In genomic region chr16:75116911-75117245, GRCh38 we compare ENCODE assay signal across 15 cellular contexts. TPM values are rescaled to one million over a fixed set of nuclear protein-coding genes. Genes with fewer than 3 reads are reported as not detected.
A peak's percentile ranks its signal among the peaks of the same experiment; 100 is the strongest.
DNase-seq lines count a peak whose midpoint lies in the region; ATAC-seq and TF ChIP-seq lines count a peak whose summit lies in the region.
"Had no signal": no experiment of that assay in that cellular context is flagged by ENCODE, and none has a peak within 500 bp of the region (broad histone marks: within the 10 kb centered on the region; RNA-seq: fewer than 3 reads in every experiment).

No MANE protein-coding gene starts in this region.

- no peak overlapping the region for H3K27ac ChIP-seq in PC-3 (ENCODE audit: low read length)
- H3K27ac ChIP-seq in esophagus muscularis mucosa (replicated peaks in 1 of 4): peak overlapping the region in 2 of 4 donors; percentile 46 to 73
- H3K27ac ChIP-seq in parathyroid adenoma: no peak overlapping the region
- no peak overlapping the region for H3K27ac ChIP-seq in OCI-LY7 (ENCODE audit: low read depth, low read length, poor library complexity, severe bottlenecking)

- H2AFZ ChIP-seq in PC-3 (ENCODE audit: low read length) (peak overlapping the region; percentile 74), parathyroid adenoma (peak overlapping the region; percentile 92), OCI-LY7 (ENCODE audit: low read length) (no peak overlapping the region)

- H3F3A ChIP-seq in PC-3 (ENCODE audit: low read length, unreplicated experiment): no peaks in the 10 kb centered on the region

- H3K9ac ChIP-seq in PC-3 (ENCODE audit: low read length) (no peak overlapping the region), parathyroid adenoma (no peak overlapping the region)

- peak overlapping the region; percentile 42 for H3K27ac Mint-ChIP-seq in Calu3 (ENCODE audit: unreplicated experiment)
- H3K27ac Mint-ChIP-seq: activated naive CD8-positive, alpha-beta T cell; naive B cell; stimulated activated memory B cell treated with anti-CD40 and anti-IgM and Interleukin-4, amounts not matched to agents 10 μg/mL and 1 μg/mL and 100 μg/mL, for 72 hours had no signal

- no peaks in the 10 kb centered on the region for H3K9me3 Mint-ChIP-seq in Calu3 (ENCODE audit: low read depth, unreplicated experiment)

- TF ChIP-seq EP300 in esophagus muscularis mucosa (IDR thresholded peaks at IDR 0.05): no peak

- H3K4me2 ChIP-seq in PC-3 (ENCODE audit: low read length) (peak overlapping the region; percentile 83), parathyroid adenoma (ENCODE audit: low read length) (peak overlapping the region; percentile 80), OCI-LY7 (ENCODE audit: low read length) (no peak overlapping the region)

- H3K4me3 ChIP-seq in PC-3 (ENCODE audit: low read length) (peak overlapping the region; percentile 61; the same call in 1 of the 2 replicates), esophagus muscularis mucosa (peak overlapping the region; percentile 57 to 69 (median 60)), parathyroid adenoma (ENCODE audit: low read depth, low read length) (no peak overlapping the region), OCI-LY7 (ENCODE audit: low read depth, low read length, poor library complexity, severe bottlenecking) (no peak overlapping the region)

- H3K4me1 Mint-ChIP-seq in Calu3 (ENCODE audit: low read depth, unreplicated experiment): peaks cover 12% of the 10 kb centered on the region

- H3K4me1 ChIP-seq in PC-3 (ENCODE audit: insufficient read depth, low read length) (peaks cover 4% of the 10 kb centered on the region), esophagus muscularis mucosa (peaks cover 25 to 40% (median 35%) of the 10 kb centered on the region in 4 donors), parathyroid adenoma (peaks cover 6% of the 10 kb centered on the region), OCI-LY7 (ENCODE audit: insufficient read depth, low read length, poor library complexity, severe bottlenecking) (peaks cover under 1% of the 10 kb centered on the region)

- TF ChIP-seq POLR2A in esophagus muscularis mucosa (IDR thresholded peaks at IDR 0.05; ENCODE audit: low read depth): no peak

- H3K36me3 ChIP-seq in PC-3 (ENCODE audit: low read depth, low read length) (no peaks in the 10 kb centered on the region), esophagus muscularis mucosa (peaks cover 0 to 13% (median 6%) of the 10 kb centered on the region in 4 donors), parathyroid adenoma (ENCODE audit: control insufficient read depth, insufficient read depth, low read length) (no peaks in the 10 kb centered on the region), OCI-LY7 (ENCODE audit: insufficient read depth, low read length) (no peaks in the 10 kb centered on the region)

- H3K36me3 Mint-ChIP-seq in Calu3 (ENCODE audit: insufficient read depth, unreplicated experiment): peaks cover 7% of the 10 kb centered on the region
- H3K36me3 Mint-ChIP-seq: stimulated activated memory B cell treated with anti-CD40 and anti-IgM and Interleukin-4, amounts not matched to agents 10 μg/mL and 1 μg/mL and 100 μg/mL, for 72 hours had no signal

- peaks cover 15% of the 10 kb centered on the region for H3K27me3 Mint-ChIP-seq in Calu3 (ENCODE audit: unreplicated experiment)

- POLR2A ChIA-PET in PC-3 (lab: Charles Lee; ENCODE audit: unreplicated experiment): interaction anchor here (0.5 kb wide), 1 partner anchor 13 kb away, joined by 12 read pairs; no protein-coding TSS in a partner anchor
- POLR2A ChIA-PET in OCI-LY7 (lab: Charles Lee): interaction anchor here (0.6 to 1.2 kb wide), 3 partner anchors 119 to 493 kb away, joined by 3 to 4 read pairs (median 3); partner anchors contain the start of gene ZNRF1

- H3K4me3 Mint-ChIP-seq in Calu3 (ENCODE audit: low read depth, unreplicated experiment): peak overlapping the region; percentile 75
- H3K4me3 Mint-ChIP-seq: activated naive CD8-positive, alpha-beta T cell; naive B cell; stimulated activated memory B cell treated with anti-CD40 and anti-IgM and Interleukin-4, amounts not matched to agents 10 μg/mL and 1 μg/mL and 100 μg/mL, for 72 hours had no signal

- H3K79me2 ChIP-seq in PC-3 (ENCODE audit: low read length) (no peaks in the 10 kb centered on the region), parathyroid adenoma (peaks cover 2% of the 10 kb centered on the region), OCI-LY7 (ENCODE audit: insufficient read depth, low read depth, low read length) (no peaks in the 10 kb centered on the region)

- H3K27me3 ChIP-seq in PC-3 (ENCODE audit: low read length) (no peaks in the 10 kb centered on the region), esophagus muscularis mucosa (no peaks in the 10 kb centered on the region), parathyroid adenoma (ENCODE audit: control insufficient read depth, insufficient read depth, low read length) (no peaks in the 10 kb centered on the region)

- WGBS in esophagus muscularis mucosa: 37% methylated on average over 3 of the region's 3 CpGs

- no peak for TF ChIP-seq CTCF in Calu3 (IDR thresholded peaks at IDR 0.05; ENCODE audit: unreplicated experiment)
- TF ChIP-seq CTCF in PC-3 (conservative IDR thresholded peaks at IDR 0.05; ENCODE audit: low read depth, low read length): no peak
- TF ChIP-seq CTCF in esophagus muscularis mucosa (IDR thresholded peaks at IDR 0.05): no peak
- no peak for TF ChIP-seq CTCF in parathyroid adenoma (IDR thresholded peaks at IDR 0.05)
- no peak for TF ChIP-seq CTCF in OCI-LY7 (conservative IDR thresholded peaks at IDR 0.05; ENCODE audit: low read length)

- no peak for DNase-seq in Calu3
- no peak for DNase-seq in PC-3
- DNase-seq in esophagus muscularis mucosa (ENCODE audit: extremely low spot score): no peak
- DNase-seq in NCI-H1048 (lab: John Stamatoyannopoulos, UW): no peak
- DNase-seq in OCI-LY7 (ENCODE audit: low spot score): no peak
- DNase-seq in NCI-H1930 (lab: John Stamatoyannopoulos, UW): no peak
- DNase-seq: AML-193; central memory CD4-positive, alpha-beta T cell; KBM-7; naive B cell; NCI-H510A treated with DMSO at 0.1 percent for 48 hours had no signal

- intact Hi-C loops in Calu3 (cut with micrococcal nuclease; ENCODE audit: unreplicated experiment): loop anchor here (10.0 kb wide), 1 partner anchor 242 kb away; no protein-coding TSS in a partner anchor
- intact Hi-C loops in PC-3 (cut with micrococcal nuclease): loop anchor here (2.0 kb wide), 1 partner anchor 32 kb away; the partner anchor contains the start of gene ZFP1
- intact Hi-C loops in esophagus muscularis mucosa (cut with DNase I): no loop called here
- intact Hi-C loops in OCI-LY7 (cut with micrococcal nuclease; ENCODE audit: unreplicated experiment): no loop called here

- no peaks in the 10 kb centered on the region for H4K20me1 ChIP-seq in PC-3 (ENCODE audit: low read length)
- H4K20me1 ChIP-seq in OCI-LY7 (ENCODE audit: insufficient read depth, low read length): no peaks in the 10 kb centered on the region

- H3K9me3 ChIP-seq in PC-3 (ENCODE audit: low read length): 0 out of 2 replicates have a peak, but pooled peaks cover 3% of the 10 kb centered on the region
- peaks cover 0 to 6% (median 2%) of the 10 kb centered on the region in 4 donors for H3K9me3 ChIP-seq in esophagus muscularis mucosa
- H3K9me3 ChIP-seq in parathyroid adenoma (ENCODE audit: control insufficient read depth, low read length): no peaks in the 10 kb centered on the region
- H3K9me3 ChIP-seq in OCI-LY7 (ENCODE audit: low read length): peaks cover 6% of the 10 kb centered on the region; the same call in 1 of the 2 replicates

- ATAC-seq in PC-3 (peak; percentile 9), HG02571 (IDR thresholded peaks at IDR 0.05; ENCODE audit: unreplicated experiment) (no peak)
- ATAC-seq: stimulated activated memory B cell treated with anti-CD40 and anti-IgM and Interleukin-4, amounts not matched to agents 10 μg/mL and 1 μg/mL and 100 μg/mL, for 72 hours had no signal

- H3K9me2 ChIP-seq in PC-3 (replicated peaks; ENCODE audit: low read length): no peaks in the 10 kb centered on the region
- no peaks in the 10 kb centered on the region for H3K9me2 ChIP-seq in OCI-LY7 (ENCODE audit: insufficient read depth, low read length)

- CTCF ChIA-PET in Calu3 (lab: Charles Lee) (interaction anchor here (1.0 to 1.1 kb wide), 2 partner anchors 87 to 119 kb away, joined by 3 to 9 read pairs; partner anchors contain the start of gene ZNRF1), PC-3 (lab: Charles Lee) (no interaction called here), OCI-LY7 (lab: Charles Lee; ENCODE audit: unreplicated experiment) (no interaction called here)

- no TSS peak for BruUV-seq in Calu3 (replicated peaks; lab: Mats Ljungman, UMichigan)
- no TSS peak for BruUV-seq in PC-3 (replicated peaks; lab: Mats Ljungman, UMichigan)
- BruUV-seq in OCI-LY7 (replicated peaks; lab: Mats Ljungman, UMichigan): no TSS peak

RNA-seq across cellular contexts. Expression of gene LDHD, which starts 0.3 kb away (rescaled TPM):
- total RNA-seq in Calu3 (2022) (4.1 and 6.5 TPM in 2 replicates), PC-3 (2014; rRNA removed) (3.1 and 3.7 TPM in 2 replicates), esophagus muscularis mucosa (10 to 100 TPM in 2 of 4 donors, 1 to 10 TPM in 2; 6.7 to 13.2 (median 8.7) TPM), OCI-LY7 (2022) (0.48 and 0.83 TPM in 2 replicates)
- total RNA-seq in OCI-LY7 (2014; rRNA removed; shearing (Covaris generic)): 0.09 and 0.67 TPM in 2 replicates

RNA-seq across cellular contexts. Expression of gene ZFP1, which starts 31.4 kb away (rescaled TPM):
- total RNA-seq in Calu3 (2022) (10.6 and 12.9 TPM in 2 replicates), PC-3 (2014; rRNA removed) (3.3 and 3.5 TPM in 2 replicates), esophagus muscularis mucosa (10 to 100 TPM in 3 of 4 donors, 1 to 10 TPM in 1; 8.4 to 17.4 (median 12.0) TPM), OCI-LY7 (2022) (23.0 and 23.9 TPM in 2 replicates)
- 17.3 and 25.0 TPM in 2 replicates for total RNA-seq in OCI-LY7 (2014; rRNA removed; shearing (Covaris generic))

Comparison
In these comparisons a context has a peak if more than half of its experiments do, and no peak if none do; other contexts are left out.
1. H3K4me3 ChIP-seq: peak in PC-3 (single experiment) and esophagus muscularis mucosa (4 of 4); none in parathyroid adenoma (single experiment) and OCI-LY7 (single experiment).
2. intact Hi-C loops: an anchor here in Calu3 (10.0 kb wide) and PC-3 (2.0 kb wide); none called in esophagus muscularis mucosa and OCI-LY7.